In genomic region chr15:99427668-99428361, GRCh38 we compare ENCODE assay signal across 23 cellular contexts.
A peak's percentile ranks its signal among the peaks of the same experiment; 100 is the strongest.
DNase-seq lines count a peak whose midpoint lies in the region; ATAC-seq lines count a peak whose summit lies in the region.
"Had no signal": no experiment of that assay in that cellular context is flagged by ENCODE, and none has a peak within 500 bp of the region (broad histone marks: within the 10 kb centered on the region; RNA-seq: fewer than 3 reads in every experiment).

No MANE protein-coding gene starts in this region.

- no peaks in the 10 kb centered on the region for H3K9me3 Mint-ChIP-seq in stimulated activated naive CD8-positive, alpha-beta T cell treated with anti-CD3 and anti-CD28 coated beads, Interleukin-15, Interleukin-2, amounts not matched to agents 100 ng/mL and 50 ng/mL, for 24 hours
- H3K9me3 Mint-ChIP-seq in stimulated activated naive CD8-positive, alpha-beta T cell treated with anti-CD3 and anti-CD28 coated beads, Interleukin-15, amount 100 ng/mL, for 72 hours = no peaks in the 10 kb centered on the region
- H3K9me3 Mint-ChIP-seq: activated T-cell treated with anti-CD3 and anti-CD28 coated beads, Interleukin-2, amount 50 U/mL, for 4 hours had no signal

- peaks cover 60% of the 10 kb centered on the region for H3K4me1 Mint-ChIP-seq in stimulated activated naive CD8-positive, alpha-beta T cell treated with anti-CD3 and anti-CD28 coated beads, Interleukin-15, Interleukin-2, amounts not matched to agents 100 ng/mL and 50 ng/mL, for 24 hours (ENCODE audit: low read depth)
- H3K4me1 Mint-ChIP-seq in stimulated activated naive CD8-positive, alpha-beta T cell treated with anti-CD3 and anti-CD28 coated beads, Interleukin-15, amount 100 ng/mL, for 72 hours = peaks cover 78% of the 10 kb centered on the region

- DNase-seq in activated CD8-positive, alpha-beta memory T cell treated with anti-CD3 and anti-CD28 coated beads, Interleukin-2, amount 50 U/mL, for 4 hours = peak; percentile 11
- no peak for DNase-seq in activated CD8-positive, alpha-beta memory T cell treated with anti-CD3 and anti-CD28 coated beads for 24 hours
- no peak for DNase-seq in stimulated activated naive CD8-positive, alpha-beta T cell treated with anti-CD3 and anti-CD28 coated beads, Interleukin-15, amount 100 ng/mL, for 72 hours
- DNase-seq in mesenteric fat pad (ENCODE audit: low spot score) (peak; percentile 49), Ammon's horn (ENCODE audit: low spot score) (no peak)
- DNase-seq: activated CD4-positive, alpha-beta T cell treated with anti-CD3 and anti-CD28 coated beads for 48 hours; activated T-cell treated with anti-CD3 and anti-CD28 coated beads, Interleukin-2, amount 50 U/mL, for 4 hours; anterior cingulate cortex; central memory CD4-positive, alpha-beta T cell; gastrocnemius medialis; GDM1; GOT3; Kasumi-1; NCI-H1048; NCI-H2029 treated with DMSO at 0.1 percent for 48 hours; NK-92 treated with Interleukin-12 subunit alpha and Interleukin-12 subunit beta, amount 100 ng/mL, for 24 hours; RPMI8226; stomach had no signal

- peak overlapping the region; percentile 66 for H3K27ac Mint-ChIP-seq in stimulated activated naive CD8-positive, alpha-beta T cell treated with anti-CD3 and anti-CD28 coated beads, Interleukin-15, Interleukin-2, amounts not matched to agents 100 ng/mL and 50 ng/mL, for 24 hours
- H3K27ac Mint-ChIP-seq in stimulated activated naive CD8-positive, alpha-beta T cell treated with anti-CD3 and anti-CD28 coated beads, Interleukin-15, amount 100 ng/mL, for 72 hours = no peak overlapping the region

- no peak for ATAC-seq in stimulated activated naive CD8-positive, alpha-beta T cell treated with anti-CD3 and anti-CD28 coated beads, Interleukin-15, amount 100 ng/mL, for 72 hours
- no peak for ATAC-seq in HG03135 (IDR thresholded peaks at IDR 0.05; ENCODE audit: unreplicated experiment)
- no peak for ATAC-seq in GM21515 (IDR thresholded peaks at IDR 0.05; ENCODE audit: unreplicated experiment)
- ATAC-seq: activated T-cell treated with anti-CD3 and anti-CD28 coated beads, Interleukin-2, amount 50 U/mL, for 4 hours; esophagus mucosa; gastrocnemius medialis; left lobe of liver had no signal

- no peak overlapping the region for H3K4me3 Mint-ChIP-seq in stimulated activated naive CD8-positive, alpha-beta T cell treated with anti-CD3 and anti-CD28 coated beads, Interleukin-15, Interleukin-2, amounts not matched to agents 100 ng/mL and 50 ng/mL, for 24 hours
- H3K4me3 Mint-ChIP-seq in stimulated activated naive CD8-positive, alpha-beta T cell treated with anti-CD3 and anti-CD28 coated beads, Interleukin-15, amount 100 ng/mL, for 72 hours = no peak overlapping the region
- H3K4me3 Mint-ChIP-seq: activated T-cell treated with anti-CD3 and anti-CD28 coated beads, Interleukin-2, amount 50 U/mL, for 4 hours had no signal

- no peaks in the 10 kb centered on the region for H3K27me3 Mint-ChIP-seq in stimulated activated naive CD8-positive, alpha-beta T cell treated with anti-CD3 and anti-CD28 coated beads, Interleukin-15, Interleukin-2, amounts not matched to agents 100 ng/mL and 50 ng/mL, for 24 hours
- no peaks in the 10 kb centered on the region for H3K27me3 Mint-ChIP-seq in stimulated activated naive CD8-positive, alpha-beta T cell treated with anti-CD3 and anti-CD28 coated beads, Interleukin-15, amount 100 ng/mL, for 72 hours

- H3K36me3 Mint-ChIP-seq in stimulated activated naive CD8-positive, alpha-beta T cell treated with anti-CD3 and anti-CD28 coated beads, Interleukin-15, Interleukin-2, amounts not matched to agents 100 ng/mL and 50 ng/mL, for 24 hours (ENCODE audit: low read depth) = peaks cover under 1% of the 10 kb centered on the region

Comparison
In these comparisons a context has a peak if more than half of its experiments do, and no peak if none do; other contexts are left out.
1. DNase-seq: peak in activated CD8-positive, alpha-beta memory T cell treated with anti-CD3 and anti-CD28 coated beads, Interleukin-2, amount 50 U/mL, for 4 hours (single experiment) and mesenteric fat pad (single experiment); none in activated CD8-positive, alpha-beta memory T cell treated with anti-CD3 and anti-CD28 coated beads for 24 hours (single experiment), stimulated activated naive CD8-positive, alpha-beta T cell treated with anti-CD3 and anti-CD28 coated beads, Interleukin-15, amount 100 ng/mL, for 72 hours (0 of 2) and Ammon's horn (single experiment).